ENCODE assay signal across 21 cellular contexts in the genomic region with DNA sequence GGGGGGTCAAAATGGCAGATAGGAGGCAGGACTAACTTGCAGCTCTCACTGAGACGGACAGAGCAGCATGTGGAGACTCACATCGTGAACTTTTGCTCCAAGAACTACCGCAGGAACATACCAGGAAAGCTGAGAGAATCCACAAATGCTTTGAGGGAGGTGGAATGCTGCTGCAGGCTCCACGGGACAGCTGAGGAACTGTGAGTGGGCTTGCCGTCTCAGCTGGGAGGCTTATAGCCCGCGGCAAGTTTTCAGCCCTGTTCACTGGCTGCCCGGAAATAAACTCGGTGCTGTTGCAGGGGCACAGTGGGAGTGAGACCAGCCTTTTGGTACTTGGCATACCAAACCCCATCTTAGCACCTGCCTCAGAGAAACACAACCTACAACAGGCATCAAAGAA. TPM values are rescaled to one million over a fixed set of nuclear protein-coding genes. Genes with fewer than 3 reads are reported as not detected.
A peak's percentile ranks its signal among the peaks of the same experiment; 100 is the strongest.
DNase-seq lines count a peak whose midpoint lies in the region; TF ChIP-seq lines count a peak whose summit lies in the region.
"Had no signal": no experiment of that assay in that cellular context is flagged by ENCODE, and none has a peak within 500 bp of the region (broad histone marks: within the 10 kb centered on the region; RNA-seq: fewer than 3 reads in every experiment).

No MANE protein-coding gene starts in this region.

- H3K27ac ChIP-seq in brain microvascular endothelial cell (no peak overlapping the region), trophoblast cell (ENCODE audit: low read depth, low read length) (no peak overlapping the region)
- H3K27ac ChIP-seq: 22Rv1; A549; BLaER1 treated with 17β-estradiol and CSF1 and Interleukin-3, amounts not matched to agents 10 nM and 100 nM; C4-2B had no signal

- H3K27me3 ChIP-seq in brain microvascular endothelial cell (replicated peaks), result no peaks in the 10 kb centered on the region
- H3K27me3 ChIP-seq in trophoblast cell (ENCODE audit: insufficient read depth, low read length), result no peaks in the 10 kb centered on the region
- H3K27me3 ChIP-seq: BLaER1 treated with 17β-estradiol and CSF1 and Interleukin-3, amounts not matched to agents 10 nM and 100 nM had no signal

- H4K12ac ChIP-seq in trophoblast cell (ENCODE audit: low read depth, low read length), result no peak overlapping the region

- in situ Hi-C loops in brain microvascular endothelial cell (cut with HindIII; ENCODE audit: low pct_ligation_motif_present, low sequenced_read_pairs), result no loop called here

- H3K4me1 ChIP-seq in trophoblast cell (ENCODE audit: control insufficient read depth in 1 of 2, insufficient read depth in 2 of 2, low read length in 2 of 2), result no peaks in the 10 kb centered on the region
- H3K4me1 ChIP-seq: A549 had no signal

- H3K79me1 ChIP-seq in trophoblast cell (ENCODE audit: low read length), result no peaks in the 10 kb centered on the region

- no peak overlapping the region for H3K4me2 ChIP-seq in trophoblast cell (ENCODE audit: low read length)
- H3K4me2 ChIP-seq: A549; BLaER1 treated with 17β-estradiol and CSF1 and Interleukin-3, amounts not matched to agents 10 nM and 100 nM had no signal

- no peak overlapping the region for H2BK120ac ChIP-seq in trophoblast cell (ENCODE audit: insufficient read depth, low read length, poor library complexity)

- no peak for TF ChIP-seq CTCF in brain microvascular endothelial cell (IDR thresholded peaks at IDR 0.05; ENCODE audit: low read depth, low read length, missing control alignments)

- no CpG with 5 or more reads among the region's 9 CpGs for WGBS in trophoblast cell (ENCODE audit: extremely low coverage, insufficient coverage, insufficient read length)

- H4K91ac ChIP-seq in trophoblast cell (ENCODE audit: low read depth, low read length), result no peak overlapping the region

- H3K4me3 ChIP-seq in brain microvascular endothelial cell (ENCODE audit: low read depth, low read length) (no peak overlapping the region), trophoblast cell (ENCODE audit: low read depth, low read length) (no peak overlapping the region)
- H3K4me3 ChIP-seq: A549; BLaER1 treated with 17β-estradiol and CSF1 and Interleukin-3, amounts not matched to agents 10 nM and 100 nM had no signal

- H2BK5ac ChIP-seq in trophoblast cell (ENCODE audit: low read depth, low read length, poor library complexity), result no peak overlapping the region

- no peak overlapping the region for H2AK5ac ChIP-seq in trophoblast cell (ENCODE audit: low read length)

- no peak overlapping the region for H3K4ac ChIP-seq in trophoblast cell (ENCODE audit: low read depth, low read length)

- H3K23ac ChIP-seq in trophoblast cell (ENCODE audit: low read length), result no peak overlapping the region

- H3K14ac ChIP-seq in trophoblast cell (ENCODE audit: low read length), result no peak overlapping the region

- no peak overlapping the region for H4K8ac ChIP-seq in trophoblast cell (ENCODE audit: low read depth, low read length)

- H3K36me3 ChIP-seq in brain microvascular endothelial cell (replicated peaks) (no peaks in the 10 kb centered on the region), trophoblast cell (ENCODE audit: control insufficient read depth in 1 of 2, insufficient read depth in 2 of 2, low read length in 2 of 2) (no peaks in the 10 kb centered on the region)
- H3K36me3 ChIP-seq: BLaER1 treated with 17β-estradiol and CSF1 and Interleukin-3, amounts not matched to agents 10 nM and 100 nM had no signal

- no peak overlapping the region for H3K9ac ChIP-seq in trophoblast cell (ENCODE audit: low read length)
- H3K9ac ChIP-seq: BLaER1 treated with 17β-estradiol and CSF1 and Interleukin-3, amounts not matched to agents 10 nM and 100 nM had no signal

- DNase-seq in RPMI7951 (ENCODE audit: low read depth) (peak; percentile 17), brain microvascular endothelial cell (peak; percentile 9), trophoblast cell (peak; percentile 19 to 55), occipital lobe (lab: John Stamatoyannopoulos, UW) (no peak), NCI-H446 treated with DMSO at 0.1 percent for 48 hours (lab: John Stamatoyannopoulos, UW) (no peak)
- no peak for DNase-seq in effector CD8-positive, alpha-beta T cell (lab: John Stamatoyannopoulos, UW)
- DNase-seq: AML-193; CD4-positive, alpha-beta memory T cell; CD8-positive, alpha-beta memory T cell; COR-L47; DMS 273 treated with DMSO at 0.1 percent for 48 hours; DMS153; DMS53; DMS79; DND-41; EL; GF-D8 had no signal

- no peaks in the 10 kb centered on the region for H3K9me3 ChIP-seq in trophoblast cell (ENCODE audit: insufficient read depth, low read depth, low read length)
- H3K9me3 ChIP-seq: A549; BLaER1 treated with 17β-estradiol and CSF1 and Interleukin-3, amounts not matched to agents 10 nM and 100 nM had no signal

- no peak overlapping the region for H3K18ac ChIP-seq in trophoblast cell (ENCODE audit: low read length)

- H2BK12ac ChIP-seq in trophoblast cell (ENCODE audit: low read length), result no peak overlapping the region

- no peaks in the 10 kb centered on the region for H3K79me2 ChIP-seq in trophoblast cell (ENCODE audit: control insufficient read depth, insufficient read depth, low read length, poor library complexity)

- no peak overlapping the region for H2AFZ ChIP-seq in trophoblast cell (ENCODE audit: insufficient read depth, low read length, poor library complexity)

RNA-seq across cellular contexts. Expression of gene WDR11, which starts 19.1 kb away (rescaled TPM):
- total RNA-seq in RPMI7951 (2014; rRNA removed; shearing (Covaris generic)), result 33.4 and 33.5 TPM in 2 replicates
- polyA plus RNA-seq in trophoblast cell (2013), result 35.3 and 36.0 TPM in 2 replicates
- total RNA-seq in occipital lobe, result 87.8 TPM

Comparison
In these comparisons a context has a peak if more than half of its experiments do, and no peak if none do; other contexts are left out.
1. DNase-seq: peak in RPMI7951 (single experiment), brain microvascular endothelial cell (single experiment) and trophoblast cell (2 of 2); none in occipital lobe (single experiment), effector CD8-positive, alpha-beta T cell (single experiment) and NCI-H446 treated with DMSO at 0.1 percent for 48 hours (single experiment).